In the genomic region with DNA sequence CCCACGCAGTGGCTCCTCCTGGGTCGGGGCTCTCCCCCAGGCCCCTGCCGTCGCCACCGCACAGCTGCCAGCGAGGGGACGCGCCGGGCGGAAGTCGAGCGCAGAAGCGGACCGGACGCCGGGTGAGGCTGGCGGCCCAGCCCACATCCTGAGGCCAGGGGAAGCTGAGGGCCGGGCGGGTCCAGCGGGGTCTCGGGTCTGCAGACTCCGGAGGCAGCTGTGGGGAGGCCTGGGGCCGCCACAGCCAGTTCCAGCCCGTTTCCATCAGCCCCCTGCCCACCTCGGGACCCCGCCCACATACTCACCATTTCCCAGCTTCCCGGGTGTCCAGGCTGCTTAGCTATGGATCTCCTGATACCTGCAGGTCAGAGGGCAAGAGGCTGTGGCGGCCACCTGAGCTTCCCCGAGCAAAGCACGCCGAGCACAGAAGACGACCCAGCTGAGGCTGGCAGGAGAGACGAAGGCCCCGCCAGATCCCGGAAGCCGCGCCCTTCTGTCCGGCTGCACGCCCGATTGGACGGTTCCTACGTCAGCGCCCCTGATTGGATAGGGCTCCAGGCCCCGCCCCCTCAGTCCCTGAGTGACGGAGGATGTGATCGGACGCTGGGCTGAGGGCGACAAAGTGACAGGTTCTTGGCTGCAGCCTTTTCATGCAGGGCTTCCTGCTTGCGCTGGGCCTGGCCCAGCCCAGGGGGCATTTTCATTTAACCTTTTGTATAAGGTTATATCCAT, we compare ENCODE assay signal across 7 cellular contexts. TPM values are rescaled to one million over a fixed set of nuclear protein-coding genes. Genes with fewer than 3 reads are reported as not detected.
DNase-seq lines count a peak whose midpoint lies in the region; ATAC-seq, FAIRE-seq and TF ChIP-seq lines count a peak whose summit lies in the region.

No MANE protein-coding gene starts in this region.

- DNase-seq in GM18507 (ENCODE audit: extremely low spot score, insufficient read length, low read depth): peak; percentile 88
- DNase-seq in NCI-H1930 (lab: John Stamatoyannopoulos, UW): peak; percentile 84 to 95
- DNase-seq in T-helper 22 cell (ENCODE audit: low read depth): peak; percentile 86
- DNase-seq in astrocyte (ENCODE audit: low read depth): peak; percentile 75
- DNase-seq in hepatocyte (ENCODE audit: low spot score): peak; percentile 98
- peak; percentile 78 for DNase-seq in renal cortical epithelial cell (ENCODE audit: low read depth)

- H3K36me3 ChIP-seq in astrocyte (ENCODE audit: insufficient read depth, low read length): peaks cover 3% of the 10 kb centered on the region
- no peaks in the 10 kb centered on the region for H3K36me3 ChIP-seq in hepatocyte (replicated peaks; ENCODE audit: insufficient read depth, low read depth)

- H4K20me1 ChIP-seq in astrocyte (ENCODE audit: insufficient read depth, low read length): peaks cover 23% of the 10 kb centered on the region
- peaks cover 7% of the 10 kb centered on the region for H4K20me1 ChIP-seq in hepatocyte (ENCODE audit: insufficient read depth, poor library complexity, severe bottlenecking)

- no peaks in the 10 kb centered on the region for H3K27me3 Mint-ChIP-seq in astrocyte (ENCODE audit: low read depth, unreplicated experiment)

- H3K4me3 Mint-ChIP-seq in astrocyte (ENCODE audit: unreplicated experiment): peak overlapping the region; percentile 89

- peak overlapping the region; percentile 68 for H3K27ac ChIP-seq in astrocyte (ENCODE audit: low read depth, low read length)
- peak overlapping the region; percentile 88 for H3K27ac ChIP-seq in hepatocyte

- TF ChIP-seq CTCF in astrocyte (IDR thresholded peaks at IDR 0.05; ENCODE audit: insufficient read depth, low read depth, low read length) (no peak), hepatocyte (IDR thresholded peaks at IDR 0.05; ENCODE audit: poor library complexity) (no peak)

- H3K27ac Mint-ChIP-seq in astrocyte (ENCODE audit: unreplicated experiment): peak overlapping the region; percentile 81

- no peaks in the 10 kb centered on the region for H3K9me3 Mint-ChIP-seq in astrocyte (ENCODE audit: unreplicated experiment)

- peak overlapping the region; percentile 90 for H2AFZ ChIP-seq in astrocyte (ENCODE audit: low read depth, low read length)
- peak overlapping the region; percentile 79 for H2AFZ ChIP-seq in hepatocyte

- H3K4me2 ChIP-seq in astrocyte (ENCODE audit: low read length): peak overlapping the region; percentile 92
- peak overlapping the region; percentile 75 for H3K4me2 ChIP-seq in hepatocyte

- H3K4me1 Mint-ChIP-seq in astrocyte (ENCODE audit: low read depth, unreplicated experiment): peaks cover 20% of the 10 kb centered on the region

- H3K4me3 ChIP-seq in astrocyte (ENCODE audit: insufficient read depth, low read depth, low read length): peak overlapping the region; percentile 86
- H3K4me3 ChIP-seq in hepatocyte: peak overlapping the region; percentile 82

- FAIRE-seq in GM18507 (lab: Jason Lieb, UNC): peak; percentile 98
- no peak for FAIRE-seq in astrocyte (lab: Jason Lieb, UNC)

- H3K27me3 ChIP-seq in astrocyte (ENCODE audit: insufficient read depth, low read length) (no peaks in the 10 kb centered on the region), hepatocyte (peaks cover 6% of the 10 kb centered on the region)

- peak; percentile 93 for ATAC-seq in HG02973 (IDR thresholded peaks at IDR 0.05; ENCODE audit: unreplicated experiment)

- H3K9me2 ChIP-seq in hepatocyte (replicated peaks; ENCODE audit: insufficient read depth): no peaks in the 10 kb centered on the region

- H3K36me3 Mint-ChIP-seq in astrocyte (ENCODE audit: low read depth, unreplicated experiment): peaks cover 13% of the 10 kb centered on the region

- H3K79me2 ChIP-seq in astrocyte (ENCODE audit: insufficient read depth, low read length) (peaks cover 52% of the 10 kb centered on the region), hepatocyte (peaks cover 44% of the 10 kb centered on the region)

- H3K9me3 ChIP-seq in astrocyte (ENCODE audit: insufficient read depth, low read depth, low read length): peaks cover 4% of the 10 kb centered on the region
- H3K9me3 ChIP-seq in hepatocyte (ENCODE audit: low read depth): no peaks in the 10 kb centered on the region

- under 1% methylated on average over 45 of the region's 49 CpGs for WGBS in hepatocyte (ENCODE audit: low lambda C conversion rate, missing lambda C conversion rate)

- H3K4me1 ChIP-seq in astrocyte (ENCODE audit: insufficient read depth, low read length) (peaks cover 9% of the 10 kb centered on the region), hepatocyte (ENCODE audit: insufficient read depth) (peaks cover 19% of the 10 kb centered on the region)

- H3K9ac ChIP-seq in astrocyte (ENCODE audit: low read length): peak overlapping the region; percentile 85

RNA-seq across cellular contexts. Expression of a gene that starts 38.7 kb away (rescaled TPM):
- total RNA-seq in astrocyte: 28.6 and 36.5 TPM in 2 replicates
- 74.2 and 108 TPM in 2 replicates for total RNA-seq in hepatocyte
- 6.5 and 7.0 TPM in 2 replicates for polyA plus RNA-seq in hepatocyte
- 79.2 and 110 TPM in 2 replicates for total RNA-seq in renal cortical epithelial cell

RNA-seq across cellular contexts. Expression of a gene that starts 45.3 kb away (rescaled TPM):
- total RNA-seq in astrocyte (not detected in 2 replicates), hepatocyte (not detected in 2 replicates), renal cortical epithelial cell (not detected in 2 replicates)
- not detected in 2 replicates for polyA plus RNA-seq in hepatocyte

Comparison
In these comparisons a context has a peak if more than half of its experiments do, and no peak if none do; other contexts are left out.
1. Peak in every context shown above with its lines: DNase-seq, ATAC-seq, H3K4me3 ChIP-seq and H3K27ac ChIP-seq.